ENCODE assay signal across 18 cellular contexts in the genomic region with DNA sequence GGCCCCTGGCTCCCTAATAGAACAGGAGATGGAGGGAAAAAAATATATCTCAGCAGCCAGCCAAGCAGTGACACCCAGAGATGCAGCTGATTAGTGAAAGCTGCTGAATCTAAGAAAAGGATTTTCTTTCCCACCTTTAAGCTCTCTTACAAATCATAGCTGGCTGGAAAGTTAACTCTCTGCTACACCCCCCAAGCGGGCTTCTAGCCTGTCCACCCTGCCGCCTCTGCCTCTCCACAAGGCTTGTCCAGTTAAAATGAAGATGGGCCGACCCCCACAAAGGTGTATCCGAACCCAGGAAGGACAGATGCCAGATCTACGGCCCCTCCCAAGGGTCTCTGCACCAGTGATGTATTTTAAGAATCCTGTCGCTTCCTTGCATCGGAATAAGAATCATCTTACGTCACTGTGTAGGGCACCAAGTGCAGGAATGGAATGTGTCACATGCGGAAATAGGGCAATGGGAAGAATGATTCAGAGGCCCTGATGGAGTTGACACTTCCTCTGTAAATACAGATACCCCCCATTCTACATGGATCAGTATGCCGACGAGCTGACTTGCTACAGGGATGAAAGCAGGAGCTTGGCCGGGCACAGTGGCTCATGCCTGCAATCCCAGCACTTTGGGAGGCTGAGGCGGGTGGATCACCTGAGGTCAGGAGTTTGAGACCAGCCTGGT. TPM values are rescaled to one million over a fixed set of nuclear protein-coding genes. Genes with fewer than 3 reads are reported as not detected.
DNase-seq lines count a peak whose midpoint lies in the region; ATAC-seq and TF ChIP-seq lines count a peak whose summit lies in the region.
"Had no signal": no experiment of that assay in that cellular context is flagged by ENCODE, and none has a peak within 500 bp of the region (broad histone marks: within the 10 kb centered on the region; RNA-seq: fewer than 3 reads in every experiment).

No MANE protein-coding gene starts in this region.

- DNase-seq in A172 (ENCODE audit: low spot score) (peak; percentile 85), neural crest cell (ENCODE audit: low read depth, low spot score) (no peak), Right ventricle myocardium inferior (ENCODE audit: missing footprints) (no peak), occipital lobe (lab: John Stamatoyannopoulos, UW) (no peak), activated gamma-delta T cell (lab: John Stamatoyannopoulos, UW) (no peak)
- DNase-seq: activated CD8-positive, alpha-beta memory T cell treated with anti-CD3 and anti-CD28 coated beads for 24 hours; CD4-positive, alpha-beta T cell; DMS79 treated with DMSO at 0.1 percent for 48 hours; hippocampal formation; left colon; NCI-H1694; NCI-H524; stimulated activated CD4-positive, alpha-beta T cell treated with anti-CD3 and anti-CD28 coated beads, Interleukin-4, amount 100 ng/mL, for 24 hours had no signal

- no peak for ATAC-seq in Right ventricle myocardium inferior
- no peak for ATAC-seq in GM19324 (IDR thresholded peaks at IDR 0.05; ENCODE audit: low FRiP score, unreplicated experiment)
- ATAC-seq: left colon, sciatic nerve had no signal

- peak overlapping the region; percentile 23 for H3K4me3 ChIP-seq in OCI-LY1 (ENCODE audit: low read depth, low read length, poor library complexity, severe bottlenecking)
- no peak overlapping the region for H3K4me3 ChIP-seq in ectodermal cell (ENCODE audit: insufficient read depth, low read depth, low read length)

- H3K9me3 Mint-ChIP-seq in neural crest cell, result no peaks in the 10 kb centered on the region
- H3K9me3 Mint-ChIP-seq: CD4-positive, alpha-beta T cell had no signal

- peak overlapping the region; percentile 68 for H3K4me3 Mint-ChIP-seq in neural crest cell
- H3K4me3 Mint-ChIP-seq: CD4-positive, alpha-beta T cell had no signal

- no peaks in the 10 kb centered on the region for H3K79me2 ChIP-seq in OCI-LY1 (ENCODE audit: insufficient read depth, low read length)

- H3K4me1 Mint-ChIP-seq in neural crest cell, result peaks cover 49% of the 10 kb centered on the region

- TF ChIP-seq CTCF in OCI-LY1 (IDR thresholded peaks at IDR 0.05; ENCODE audit: low read length) (no peak), neural crest cell (conservative IDR thresholded peaks at IDR 0.05) (no peak)

- H3K4me1 ChIP-seq in OCI-LY1 (ENCODE audit: insufficient read depth, low read length, severe bottlenecking) (peaks cover 52% of the 10 kb centered on the region), ectodermal cell (ENCODE audit: control insufficient read depth, insufficient read depth, low read length) (peaks cover 41% of the 10 kb centered on the region)

- no peaks in the 10 kb centered on the region for H3K36me3 Mint-ChIP-seq in neural crest cell (ENCODE audit: low read depth)

- H3K27ac Mint-ChIP-seq in neural crest cell (ENCODE audit: unreplicated experiment), result peak overlapping the region; percentile 63
- H3K27ac Mint-ChIP-seq: CD4-positive, alpha-beta T cell had no signal

- H3K9me3 ChIP-seq in OCI-LY1 (ENCODE audit: low read length) (no peaks in the 10 kb centered on the region), ectodermal cell (ENCODE audit: control insufficient read depth, low read length) (no peaks in the 10 kb centered on the region)

- no peaks in the 10 kb centered on the region for H3F3A ChIP-seq in OCI-LY1 (ENCODE audit: insufficient read depth, low read length)

- H3K9ac ChIP-seq in OCI-LY1 (ENCODE audit: low read length), result peak overlapping the region; percentile 55

- H3K27me3 ChIP-seq in OCI-LY1 (ENCODE audit: insufficient read depth, low read length) (no peaks in the 10 kb centered on the region), ectodermal cell (ENCODE audit: control insufficient read depth, insufficient read depth, low read length, poor library complexity, severe bottlenecking) (no peaks in the 10 kb centered on the region)

- no peaks in the 10 kb centered on the region for H3K27me3 Mint-ChIP-seq in neural crest cell (ENCODE audit: low read depth)

- H3K36me3 ChIP-seq in OCI-LY1 (ENCODE audit: insufficient read depth, low read length), result no peaks in the 10 kb centered on the region
- no peaks in the 10 kb centered on the region for H3K36me3 ChIP-seq in ectodermal cell (ENCODE audit: control insufficient read depth, insufficient read depth, low read length)

- H2AFZ ChIP-seq in OCI-LY1 (ENCODE audit: low read length), result peak overlapping the region; percentile 92

- intact Hi-C loops in Right ventricle myocardium inferior (cut with DNase I), result no loop called here

- 90 to 91% methylated on average over 13 of the region's 13 CpGs for WGBS in ectodermal cell, 2 experiments

- peak overlapping the region; percentile 64 for H3K4me2 ChIP-seq in OCI-LY1 (ENCODE audit: low read length)

- H3K27ac ChIP-seq in OCI-LY1 (ENCODE audit: low read depth, low read length, poor library complexity, severe bottlenecking) (peak overlapping the region; percentile 97), ectodermal cell (ENCODE audit: insufficient read depth, low read depth, low read length, poor library complexity, severe bottlenecking) (peak overlapping the region; percentile 16)

- no peaks in the 10 kb centered on the region for H3K9me2 ChIP-seq in OCI-LY1 (ENCODE audit: low read depth, low read length)

- no peaks in the 10 kb centered on the region for H4K20me1 ChIP-seq in OCI-LY1 (ENCODE audit: insufficient read depth, low read length)

RNA-seq across cellular contexts. Expression of gene BARHL1, which starts 33.3 kb away (rescaled TPM):
- not detected in 2 replicates for total RNA-seq in A172 (2014; rRNA removed; shearing (Covaris generic))
- polyA plus RNA-seq in ectodermal cell (2013, experiment 1 of 4), result 20.4 TPM
- polyA plus RNA-seq in ectodermal cell (2013, experiment 2 of 4), result 40.3 TPM
- 18.3 TPM for polyA plus RNA-seq in ectodermal cell (2013, experiment 3 of 4)
- 27.6 TPM for polyA plus RNA-seq in ectodermal cell (2013, experiment 4 of 4)
- not detected in 2 replicates for total RNA-seq in neural crest cell
- total RNA-seq in Right ventricle myocardium inferior, result not detected
- total RNA-seq in occipital lobe, result not detected
- total RNA-seq: CD4-positive, alpha-beta T cell; left colon; myocyte; sciatic nerve had no signal
